ENCODE assay signal across 27 cellular contexts in genomic region chr2:121643877-121644276, GRCh38.
"Had no signal": no experiment of that assay in that cellular context is flagged by ENCODE, and none has a peak within 500 bp of the region (broad histone marks: within the 10 kb centered on the region; RNA-seq: fewer than 3 reads in every experiment).

No MANE protein-coding gene starts in this region.

- H3K27me3 Mint-ChIP-seq: naive thymus-derived CD4-positive, alpha-beta T cell; stimulated activated naive CD8-positive, alpha-beta T cell treated with anti-CD3 and anti-CD28 coated beads, Interleukin-15, amount 100 ng/mL, for 72 hours had no signal

- H3K27me3 ChIP-seq: esophagus squamous epithelium, ovary, suprapubic skin, vagina had no signal

- H3K27ac ChIP-seq: coronary artery, esophagus squamous epithelium, ovary, suprapubic skin, vagina had no signal

- H3K4me3 ChIP-seq: coronary artery, esophagus squamous epithelium, lung, ovary, smooth muscle cell, suprapubic skin, vagina had no signal

- H3K9me3 Mint-ChIP-seq: stimulated activated naive CD8-positive, alpha-beta T cell treated with anti-CD3 and anti-CD28 coated beads, Interleukin-15, amount 100 ng/mL, for 72 hours had no signal

- H3K4me2 ChIP-seq: smooth muscle cell had no signal

- H3K4me3 Mint-ChIP-seq: nephron progenitor cell; stimulated activated naive CD8-positive, alpha-beta T cell treated with anti-CD3 and anti-CD28 coated beads, Interleukin-15, amount 100 ng/mL, for 72 hours had no signal

- ATAC-seq: left lobe of liver; naive thymus-derived CD4-positive, alpha-beta T cell; sciatic nerve; stimulated activated naive CD8-positive, alpha-beta T cell treated with anti-CD3 and anti-CD28 coated beads, Interleukin-15, amount 100 ng/mL, for 72 hours had no signal

- H3K27ac Mint-ChIP-seq: nephron progenitor cell; stimulated activated naive CD8-positive, alpha-beta T cell treated with anti-CD3 and anti-CD28 coated beads, Interleukin-15, amount 100 ng/mL, for 72 hours had no signal

- DNase-seq: dermis blood vessel endothelial cell; effector memory CD4-positive, alpha-beta T cell; esophagus squamous epithelium; foreskin melanocyte; hypothalamus; kidney; mesenchymal stem cell; midbrain; naive thymus-derived CD4-positive, alpha-beta T cell; nephron progenitor cell; occipital lobe; ovary; posterior cingulate gyrus; stimulated activated CD4-positive, alpha-beta T cell treated with anti-CD3 and anti-CD28 coated beads, Interleukin-12 subunit alpha, Interleukin-12 subunit beta, amount 100 ng/mL, for 4 hours; stimulated activated CD4-positive, alpha-beta T cell treated with anti-CD3 and anti-CD28 coated beads, Interleukin-1b, Interleukin-23, amount 100 ng/mL, for 48 hours; stimulated activated CD4-positive, alpha-beta T cell treated with anti-CD3 and anti-CD28 coated beads, Interleukin-4, amount 100 ng/mL, for 1 hour; stimulated activated CD8-positive, alpha-beta memory T cell treated with anti-CD3 and anti-CD28 coated beads, Interleukin-4, amount 100 ng/mL, for 48 hours; stimulated activated naive CD4-positive, alpha-beta T cell; stimulated activated naive CD8-positive, alpha-beta T cell treated with anti-CD3 and anti-CD28 coated beads, Interleukin-15, amount 100 ng/mL, for 72 hours; trophoblast cell had no signal

- H3K9me3 ChIP-seq: esophagus squamous epithelium, ovary, suprapubic skin, vagina had no signal

- H3K36me3 ChIP-seq: ovary, suprapubic skin, vagina had no signal
